9 cellular contexts compared by ENCODE assay signal in genomic region chr17:40452074-40452787, GRCh38. TPM values are rescaled to one million over a fixed set of nuclear protein-coding genes. Genes with fewer than 3 reads are reported as not detected.
DNase-seq lines count a peak whose midpoint lies in the region; ATAC-seq and TF ChIP-seq lines count a peak whose summit lies in the region.
"Had no signal": no experiment of that assay in that cellular context is flagged by ENCODE, and none has a peak within 500 bp of the region (broad histone marks: within the 10 kb centered on the region; RNA-seq: fewer than 3 reads in every experiment).

No MANE protein-coding gene starts in this region.

- no peaks in the 10 kb centered on the region for H3K27me3 ChIP-seq in SK-N-SH (ENCODE audit: insufficient read depth)
- no peaks in the 10 kb centered on the region for H3K27me3 ChIP-seq in gastrocnemius medialis
- no peaks in the 10 kb centered on the region for H3K27me3 ChIP-seq in neuronal stem cell (ENCODE audit: control insufficient read depth in 3 of 3, insufficient read depth in 3 of 3, low read depth in 1 of 3, low read length in 3 of 3)

- H3K9me3 ChIP-seq in SK-N-SH: no peaks in the 10 kb centered on the region
- H3K9me3 ChIP-seq in gastrocnemius medialis: no peaks in the 10 kb centered on the region
- H3K9me3 ChIP-seq in neuronal stem cell (replicated peaks in 1 of 2; ENCODE audit: control insufficient read depth in 2 of 2, insufficient read depth in 1 of 2, low read depth in 1 of 2, low read length in 2 of 2): no peaks in the 10 kb centered on the region
- H3K9me3 ChIP-seq: HAP-1 had no signal

- H3K4me1 ChIP-seq in SK-N-SH (ENCODE audit: control insufficient read depth in 1 of 2, insufficient read depth in 2 of 2, low read depth in 1 of 2, low read length in 1 of 2) (peaks cover 26 to 67% of the 10 kb centered on the region in 2 experiments), gastrocnemius medialis (peaks cover 36 to 43% of the 10 kb centered on the region in 2 donors), neuronal stem cell (ENCODE audit: control insufficient read depth in 2 of 2, insufficient read depth in 1 of 2, low read depth in 1 of 2, low read length in 2 of 2) (no peaks in the 10 kb centered on the region)
- H3K4me1 ChIP-seq: HAP-1 had no signal

- no peak overlapping the region for H3K23ac ChIP-seq in neuronal stem cell (ENCODE audit: low read depth, low read length, poor library complexity)

- 52% methylated on average over 7 of the region's 7 CpGs for WGBS in SK-N-SH (ENCODE audit: low lambda C conversion rate)
- no CpG with 5 or more reads among the region's 7 CpGs for WGBS in neuronal stem cell (ENCODE audit: extremely low coverage in 2 of 2, insufficient read length in 2 of 2, insufficient replicate concordance in 1 of 2), 2 donors

- H3K36me3 Mint-ChIP-seq in glutamatergic neuron (ENCODE audit: unreplicated experiment): no peaks in the 10 kb centered on the region
- H3K36me3 Mint-ChIP-seq in natural killer cell treated with Interleukin-12 subunit alpha and Interleukin-12 subunit beta and Interleukin-15 and Interleukin-18, amount 100 ng/mL, for 72 hours: no peaks in the 10 kb centered on the region

- H2AFZ ChIP-seq in SK-N-SH (ENCODE audit: low read depth) (no peak overlapping the region), neuronal stem cell (ENCODE audit: low read length) (no peak overlapping the region)

- no peak overlapping the region for H3K4ac ChIP-seq in neuronal stem cell (ENCODE audit: low read length)

- no peaks in the 10 kb centered on the region for H3K9me2 ChIP-seq in SK-N-SH

- no peak overlapping the region for H2BK120ac ChIP-seq in neuronal stem cell (ENCODE audit: low read depth, low read length)

- H4K91ac ChIP-seq in neuronal stem cell (ENCODE audit: low read depth, low read length, poor library complexity): no peak overlapping the region

- H3K18ac ChIP-seq in neuronal stem cell (ENCODE audit: low read length): no peak overlapping the region

- peaks cover 4% of the 10 kb centered on the region for H3K9me3 Mint-ChIP-seq in glutamatergic neuron (ENCODE audit: unreplicated experiment)
- no peaks in the 10 kb centered on the region for H3K9me3 Mint-ChIP-seq in natural killer cell treated with Interleukin-12 subunit alpha and Interleukin-12 subunit beta and Interleukin-15 and Interleukin-18, amount 100 ng/mL, for 72 hours

- H3K27me3 Mint-ChIP-seq in glutamatergic neuron (ENCODE audit: unreplicated experiment): peaks cover 2% of the 10 kb centered on the region
- peaks cover 5 to 8% of the 10 kb centered on the region in 2 donors for H3K27me3 Mint-ChIP-seq in natural killer cell treated with Interleukin-12 subunit alpha and Interleukin-12 subunit beta and Interleukin-15 and Interleukin-18, amount 100 ng/mL, for 72 hours

- peaks cover 10 to 30% of the 10 kb centered on the region in 2 experiments for H3K36me3 ChIP-seq in SK-N-SH (replicated peaks in 1 of 2; ENCODE audit: control insufficient read depth in 1 of 2, insufficient read depth in 2 of 2, low read length in 1 of 2)
- H3K36me3 ChIP-seq in gastrocnemius medialis: peaks cover 0 to 7% of the 10 kb centered on the region in 2 donors
- peaks cover 6 to 37% of the 10 kb centered on the region in 2 donors for H3K36me3 ChIP-seq in neuronal stem cell (replicated peaks in 1 of 2; ENCODE audit: control insufficient read depth in 2 of 2, insufficient read depth in 2 of 2, low read length in 2 of 2)
- H3K36me3 ChIP-seq: HAP-1 had no signal

- DNase-seq in EL: peak; percentile 68
- DNase-seq in SK-N-SH: no peak
- DNase-seq in glutamatergic neuron: peak; percentile 45
- peak in 1 of 2 donors; percentile 48 for DNase-seq in gastrocnemius medialis
- DNase-seq in natural killer cell treated with Interleukin-12 subunit alpha and Interleukin-12 subunit beta and Interleukin-15 and Interleukin-18, amount 100 ng/mL, for 72 hours (ENCODE audit: low spot score): no peak
- no peak for DNase-seq in SIG-M5 (lab: John Stamatoyannopoulos, UW)
- DNase-seq in neuronal stem cell (ENCODE audit: low spot score): no peak

- H3K27ac ChIP-seq in SK-N-SH (ENCODE audit: low read depth in 2 of 2, low read length in 1 of 2) (peak overlapping the region; percentile 54 to 71), gastrocnemius medialis (peak overlapping the region; percentile 50 to 72 (median 70)), neuronal stem cell (replicated peaks; ENCODE audit: low read length) (no peak overlapping the region)

- no peak overlapping the region for H2AK5ac ChIP-seq in neuronal stem cell (ENCODE audit: low read depth, low read length)

- no peak overlapping the region for H3K14ac ChIP-seq in neuronal stem cell (ENCODE audit: low read length)

- no peak overlapping the region for H2BK5ac ChIP-seq in neuronal stem cell (ENCODE audit: low read length)

- no peak overlapping the region for H2BK12ac ChIP-seq in neuronal stem cell (ENCODE audit: low read length)

- TF ChIP-seq CTCF in SK-N-SH (IDR thresholded peaks at IDR 0.05) (no peak), glutamatergic neuron (IDR thresholded peaks at IDR 0.05; ENCODE audit: partially characterized antibody, unreplicated experiment) (no peak), gastrocnemius medialis (IDR thresholded peaks at IDR 0.05 in 4 of 5, conservative IDR thresholded peaks at IDR 0.05 in 1 of 5) (no peak)

- H3K27ac Mint-ChIP-seq in glutamatergic neuron (ENCODE audit: unreplicated experiment): no peak overlapping the region
- no peak overlapping the region for H3K27ac Mint-ChIP-seq in natural killer cell treated with Interleukin-12 subunit alpha and Interleukin-12 subunit beta and Interleukin-15 and Interleukin-18, amount 100 ng/mL, for 72 hours

- H3K4me2 ChIP-seq in SK-N-SH (peak overlapping the region; percentile 53), neuronal stem cell (ENCODE audit: insufficient read depth, low read length, poor library complexity, severe bottlenecking) (no peak overlapping the region)

- no peaks in the 10 kb centered on the region for H3K79me1 ChIP-seq in neuronal stem cell (ENCODE audit: low read depth, low read length)

- H3K79me2 ChIP-seq in SK-N-SH (ENCODE audit: insufficient read depth): peaks cover 29% of the 10 kb centered on the region; the same call in 1 of the 2 replicates

- in situ Hi-C loops in gastrocnemius medialis (cut with MboI; ENCODE audit: low sequenced_read_pairs in 4 of 4): no loop called here

- H3K4me1 Mint-ChIP-seq in glutamatergic neuron (ENCODE audit: low read depth, unreplicated experiment): peaks cover 11% of the 10 kb centered on the region
- peaks cover 12 to 13% of the 10 kb centered on the region in 2 donors for H3K4me1 Mint-ChIP-seq in natural killer cell treated with Interleukin-12 subunit alpha and Interleukin-12 subunit beta and Interleukin-15 and Interleukin-18, amount 100 ng/mL, for 72 hours (ENCODE audit: low read depth in 2 of 2)

- no peak for TF ChIP-seq EP300 in SK-N-SH (IDR thresholded peaks at IDR 0.05; ENCODE audit: borderline replicate concordance in 1 of 2, low read depth in 1 of 2, low read length in 1 of 2)

- intact Hi-C loops in gastrocnemius medialis (cut with DNase I; ENCODE audit: low total_unique reads): no loop called here

- H3K9ac ChIP-seq in SK-N-SH: no peak overlapping the region; the same call in 1 of the 2 replicates
- no peak overlapping the region for H3K9ac ChIP-seq in neuronal stem cell (ENCODE audit: low read depth, low read length, poor library complexity)

- peak overlapping the region; percentile 41 for H3K4me3 Mint-ChIP-seq in glutamatergic neuron (ENCODE audit: unreplicated experiment)
- no peak overlapping the region for H3K4me3 Mint-ChIP-seq in natural killer cell treated with Interleukin-12 subunit alpha and Interleukin-12 subunit beta and Interleukin-15 and Interleukin-18, amount 100 ng/mL, for 72 hours

- peak; percentile 46 to 59 for ATAC-seq in gastrocnemius medialis
- no peak for ATAC-seq in natural killer cell treated with Interleukin-12 subunit alpha and Interleukin-12 subunit beta and Interleukin-15 and Interleukin-18, amount 100 ng/mL, for 72 hours
- no peak for ATAC-seq in HG03439 (IDR thresholded peaks at IDR 0.05; ENCODE audit: unreplicated experiment)

- TF ChIP-seq POLR2A in gastrocnemius medialis (IDR thresholded peaks at IDR 0.05): no peak

- H3K4me3 ChIP-seq in SK-N-SH (ENCODE audit: low read depth in 2 of 2, low read length in 1 of 2) (no peak overlapping the region), gastrocnemius medialis (no peak overlapping the region), neuronal stem cell (ENCODE audit: low read length in 2 of 2) (no peak overlapping the region)
- H3K4me3 ChIP-seq: HAP-1 had no signal

- no peaks in the 10 kb centered on the region for H4K20me1 ChIP-seq in SK-N-SH (ENCODE audit: insufficient read depth)

- H3F3A ChIP-seq in SK-N-SH (replicated peaks; ENCODE audit: insufficient read depth): peaks cover 25% of the 10 kb centered on the region

- no peak overlapping the region for H2BK15ac ChIP-seq in neuronal stem cell (ENCODE audit: low read length)

- CTCF ChIA-PET in SK-N-SH (lab: Yijun Ruan, JAX): interaction anchor here (0.8 to 18.2 kb wide), 12 partner anchors 3 to 121 kb away, joined by 3 to 332 read pairs (median 14); partner anchors contain the start of gene IGFBP4

- no peak for TF ChIP-seq RAD21 in SK-N-SH (IDR thresholded peaks at IDR 0.05; ENCODE audit: low read length)

- POLR2A ChIA-PET in SK-N-SH (lab: Yijun Ruan, JAX): interaction anchor here (2.7 kb wide), 1 partner anchor 8 kb away, joined by 15 read pairs; no protein-coding TSS in a partner anchor

- no peak overlapping the region for H4K8ac ChIP-seq in neuronal stem cell (ENCODE audit: low read depth, low read length)

RNA-seq across cellular contexts. Expression of gene IGFBP4, which starts 9.0 kb away (rescaled TPM):
- 101 and 128 TPM in 2 replicates for polyA plus RNA-seq in SK-N-SH (2012; rRNA removed)
- polyA plus RNA-seq in SK-N-SH (2012; cell fraction: cytosol; rRNA removed): 92.5 and 132 TPM in 2 replicates
- 60.9 and 69.1 TPM in 2 replicates for polyA plus RNA-seq in SK-N-SH (2012; cell fraction: nucleus; rRNA removed)
- total RNA-seq in glutamatergic neuron (ENCODE audit: unreplicated experiment): 1.9 TPM
- total RNA-seq in gastrocnemius medialis: 10 to 100 TPM; 14.5 to 56.8 (median 36.5) TPM
- total RNA-seq in natural killer cell treated with Interleukin-12 subunit alpha and Interleukin-12 subunit beta and Interleukin-15 and Interleukin-18, amount 100 ng/mL, for 72 hours: under 1 TPM; 0.59 to 0.88 TPM
- 36.1 TPM for polyA plus RNA-seq in neuronal stem cell (2013, experiment 1 of 2)
- polyA plus RNA-seq in neuronal stem cell (2013, experiment 2 of 2): 34.4 TPM

RNA-seq across cellular contexts. Expression of gene TOP2A, which starts 34.5 kb away (rescaled TPM):
- polyA plus RNA-seq in SK-N-SH (2012; rRNA removed): 20.6 and 23.2 TPM in 2 replicates
- polyA plus RNA-seq in SK-N-SH (2012; cell fraction: cytosol; rRNA removed): 31.8 and 42.2 TPM in 2 replicates
- polyA plus RNA-seq in SK-N-SH (2012; cell fraction: nucleus; rRNA removed): 11.8 and 25.8 TPM in 2 replicates
- 32.4 TPM for total RNA-seq in glutamatergic neuron (ENCODE audit: unreplicated experiment)
- total RNA-seq in gastrocnemius medialis: 1 to 10 TPM in 2 of 4 donors, under 1 TPM in 2; 0.26 to 1.6 (median 1.0) TPM
- 100 to 1,000 TPM in 1 of 2 donors, 10 to 100 TPM in 1; 96.7 to 116 TPM for total RNA-seq in natural killer cell treated with Interleukin-12 subunit alpha and Interleukin-12 subunit beta and Interleukin-15 and Interleukin-18, amount 100 ng/mL, for 72 hours
- 269 TPM for polyA plus RNA-seq in neuronal stem cell (2013, experiment 1 of 2)
- polyA plus RNA-seq in neuronal stem cell (2013, experiment 2 of 2): 272 TPM

RNA-seq across cellular contexts. Expression of gene TNS4, which starts 49.2 kb away (rescaled TPM):
- not detected in 2 replicates for polyA plus RNA-seq in SK-N-SH (2012; rRNA removed)
- polyA plus RNA-seq in SK-N-SH (2012; cell fraction: cytosol; rRNA removed): 0.01 TPM in 1 of 2 replicates, not detected in the other
- polyA plus RNA-seq in SK-N-SH (2012; cell fraction: nucleus; rRNA removed): 0.02 TPM in 1 of 2 replicates, not detected in the other
- total RNA-seq in glutamatergic neuron (ENCODE audit: unreplicated experiment) (not detected), gastrocnemius medialis (under 1 TPM in 1 of 4 donors, not detected in 3; 0.18 TPM)
- 1 to 10 TPM in 1 of 2 donors, under 1 TPM in 1; 0.76 to 2.9 TPM for total RNA-seq in natural killer cell treated with Interleukin-12 subunit alpha and Interleukin-12 subunit beta and Interleukin-15 and Interleukin-18, amount 100 ng/mL, for 72 hours
- not detected for polyA plus RNA-seq in neuronal stem cell (2013, experiment 1 of 2)
- not detected for polyA plus RNA-seq in neuronal stem cell (2013, experiment 2 of 2)

Comparison
In these comparisons a context has a peak if more than half of its experiments do, and no peak if none do; other contexts are left out.
1. DNase-seq: peak in EL (single experiment) and glutamatergic neuron (single experiment); none in SK-N-SH (single experiment), natural killer cell treated with Interleukin-12 subunit alpha and Interleukin-12 subunit beta and Interleukin-15 and Interleukin-18, amount 100 ng/mL, for 72 hours (single experiment), SIG-M5 (single experiment) and neuronal stem cell (single experiment).
2. ATAC-seq: peak in gastrocnemius medialis (2 of 2); none in natural killer cell treated with Interleukin-12 subunit alpha and Interleukin-12 subunit beta and Interleukin-15 and Interleukin-18, amount 100 ng/mL, for 72 hours (0 of 2) and HG03439 (single experiment).
3. RNA of gene TOP2A, which starts 34.5 kb away (total RNA-seq): 96.7 to 116 TPM in natural killer cell treated with Interleukin-12 subunit alpha and Interleukin-12 subunit beta and Interleukin-15 and Interleukin-18, amount 100 ng/mL, for 72 hours and 32.4 TPM in glutamatergic neuron (single experiment); 0.26 to 1.6 TPM in gastrocnemius medialis; every median in the first group is over 10 times any median in the second.